ENCODE assay signal across 1 cellular context in genomic region chr12:81543621-81544139, GRCh38.
TF ChIP-seq lines count a peak whose summit lies in the region.

No MANE protein-coding gene starts in this region.

TF ChIP-seq in HepG2, 621 proteins besides CTCF, POLR2A, EP300 and RAD21 (continued from another document):
- TF ChIP-seq HIC2 (CRISPR knock-in tag; IDR thresholded peaks at IDR 0.05; ENCODE audit: low read depth) (no peak), MAFK (conservative IDR thresholded peaks at IDR 0.05 in 1 of 2, IDR thresholded peaks at IDR 0.05 in 1 of 2; ENCODE audit: low read length in 2 of 2) (peak; percentile 79 to 82), MAFF (IDR thresholded peaks at IDR 0.05; ENCODE audit: low read depth, low read length) (peak; percentile 78), CEBPZ (IDR thresholded peaks at IDR 0.05; ENCODE audit: low read length) (no peak), ZBTB43 (CRISPR knock-in tag; conservative IDR thresholded peaks at IDR 0.05) (no peak), ZNF749 (CRISPR knock-in tag; IDR thresholded peaks at IDR 0.05; ENCODE audit: borderline replicate concordance) (no peak), ZNF335 (CRISPR knock-in tag; IDR thresholded peaks at IDR 0.05) (no peak)
